ENCODE assay signal across 25 cellular contexts in genomic region chr12:130439250-130439649, GRCh38.
DNase-seq lines count a peak whose midpoint lies in the region; ATAC-seq and TF ChIP-seq lines count a peak whose summit lies in the region.
"Had no signal": no experiment of that assay in that cellular context is flagged by ENCODE, and none has a peak within 500 bp of the region (broad histone marks: within the 10 kb centered on the region; RNA-seq: fewer than 3 reads in every experiment).

No MANE protein-coding gene starts in this region.

- peak; percentile 4 for DNase-seq in CD14-positive monocyte (ENCODE audit: low spot score)
- DNase-seq in endothelial cell (ENCODE audit: low spot score): no peak
- peak; percentile 25 for DNase-seq in sigmoid colon
- no peak for DNase-seq in natural killer cell
- no peak for DNase-seq in left lung
- no peak for DNase-seq in NCI-H1694 (lab: John Stamatoyannopoulos, UW)
- DNase-seq: CD8-positive, alpha-beta memory T cell; DMS 273 treated with DMSO at 0.1 percent for 48 hours; DMS79 treated with DMSO at 0.1 percent for 48 hours; GF-D8; Kasumi-1; NCI-H1092 treated with DMSO at 0.1 percent for 48 hours; NCI-H1436; NCI-H187 treated with DMSO at 0.1 percent for 48 hours; NCI-H2171 treated with DMSO at 0.1 percent for 48 hours; NCI-H524; NCI-H748 treated with DMSO at 0.1 percent for 48 hours; NK-92 treated with Interleukin-12 subunit alpha and Interleukin-12 subunit beta, amount 100 ng/mL, for 24 hours; PC-3; SJCRH30 had no signal

- H3K4me1 Mint-ChIP-seq in CD14-positive monocyte (no peaks in the 10 kb centered on the region), endothelial cell (ENCODE audit: unreplicated experiment) (no peaks in the 10 kb centered on the region), natural killer cell (no peaks in the 10 kb centered on the region)
- H3K4me1 Mint-ChIP-seq: B cell; CD8-positive, alpha-beta memory T cell had no signal

- H3K27me3 Mint-ChIP-seq in CD14-positive monocyte (ENCODE audit: low read depth in 3 of 3): peaks cover 0 to 2% (median 0%) of the 10 kb centered on the region in 3 donors
- H3K27me3 Mint-ChIP-seq in endothelial cell (ENCODE audit: unreplicated experiment): peaks cover 13% of the 10 kb centered on the region
- H3K27me3 Mint-ChIP-seq in natural killer cell (ENCODE audit: low read depth in 2 of 2): peaks cover 0 to 1% of the 10 kb centered on the region in 2 donors
- H3K27me3 Mint-ChIP-seq: B cell; CD8-positive, alpha-beta memory T cell had no signal

- 97% methylated on average over 3 of the region's 3 CpGs for WGBS in sigmoid colon, 2 donors

- H3K36me3 Mint-ChIP-seq in CD14-positive monocyte: no peaks in the 10 kb centered on the region
- H3K36me3 Mint-ChIP-seq in endothelial cell (ENCODE audit: low read depth, unreplicated experiment): peaks cover 13% of the 10 kb centered on the region
- H3K36me3 Mint-ChIP-seq in natural killer cell: no peaks in the 10 kb centered on the region
- H3K36me3 Mint-ChIP-seq: CD8-positive, alpha-beta memory T cell had no signal

- H3K9me3 Mint-ChIP-seq in CD14-positive monocyte (peaks cover 24 to 57% (median 40%) of the 10 kb centered on the region in 7 donors), endothelial cell (ENCODE audit: unreplicated experiment) (peaks cover 13% of the 10 kb centered on the region), natural killer cell (peaks cover 0 to 6% of the 10 kb centered on the region in 2 donors)

- H3K4me3 ChIP-seq in HEK293 (ENCODE audit: low read depth, low read length) (no peak overlapping the region), sigmoid colon (no peak overlapping the region), left lung (no peak overlapping the region)
- H3K4me3 ChIP-seq: SJCRH30 had no signal

- no peak for ATAC-seq in natural killer cell
- ATAC-seq in left lung: no peak
- ATAC-seq: PC-3, SK-N-SH treated with all-trans-retinoic acid at 6 μM for 48 hours had no signal

- H3K27ac Mint-ChIP-seq in CD14-positive monocyte (no peak overlapping the region), endothelial cell (ENCODE audit: unreplicated experiment) (no peak overlapping the region), natural killer cell (no peak overlapping the region)
- H3K27ac Mint-ChIP-seq: B cell; CD8-positive, alpha-beta memory T cell had no signal

- H3K4me3 Mint-ChIP-seq in CD14-positive monocyte (no peak overlapping the region), endothelial cell (ENCODE audit: unreplicated experiment) (peak overlapping the region; percentile 40), natural killer cell (no peak overlapping the region)
- H3K4me3 Mint-ChIP-seq: B cell; CD8-positive, alpha-beta memory T cell had no signal

- intact Hi-C loops in CD14-positive monocyte (cut with micrococcal nuclease) (no loop called here), sigmoid colon (cut with DNase I) (no loop called here), natural killer cell (cut with micrococcal nuclease) (no loop called here), left lung (cut with DNase I) (no loop called here)

- H3K9me3 ChIP-seq in HEK293 (ENCODE audit: control insufficient read depth, insufficient read depth, low read depth, low read length) (no peaks in the 10 kb centered on the region), sigmoid colon (no peaks in the 10 kb centered on the region), left lung (peaks cover 0 to 24% of the 10 kb centered on the region in 2 donors)
- H3K9me3 ChIP-seq: SJCRH30 had no signal

- H3K27ac ChIP-seq in HEK293 (ENCODE audit: extremely low read depth, low read depth, low read length): no peak overlapping the region
- no peak overlapping the region for H3K27ac ChIP-seq in sigmoid colon
- H3K27ac ChIP-seq in left lung: no peak overlapping the region
- H3K27ac ChIP-seq: C4-2B, HL-60, SJCRH30 had no signal

- TF ChIP-seq POLR2A in sigmoid colon (IDR thresholded peaks at IDR 0.05): no peak

- H3K36me3 ChIP-seq in HEK293 (ENCODE audit: control insufficient read depth in 2 of 2, insufficient read depth in 1 of 2, low read length in 2 of 2) (no peaks in the 10 kb centered on the region), sigmoid colon (no peaks in the 10 kb centered on the region), left lung (no peaks in the 10 kb centered on the region)
- H3K36me3 ChIP-seq: SJCRH30 had no signal

- TF ChIP-seq CTCF in CD14-positive monocyte (IDR thresholded peaks at IDR 0.05): no peak
- no peak for TF ChIP-seq CTCF in HEK293 (tag by site-specific recombination; IDR thresholded peaks at IDR 0.05)
- TF ChIP-seq CTCF in endothelial cell (IDR thresholded peaks at IDR 0.05; ENCODE audit: unreplicated experiment): no peak
- no peak for TF ChIP-seq CTCF in sigmoid colon (IDR thresholded peaks at IDR 0.05)
- no peak for TF ChIP-seq CTCF in natural killer cell (IDR thresholded peaks at IDR 0.05)
- no peak for TF ChIP-seq CTCF in left lung (IDR thresholded peaks at IDR 0.05)

- H3K27me3 ChIP-seq in sigmoid colon (no peaks in the 10 kb centered on the region), left lung (no peaks in the 10 kb centered on the region)
- H3K27me3 ChIP-seq: SJCRH30 had no signal

- POLR2A ChIA-PET in HEK293 (lab: Yijun Ruan, JAX): no interaction called here

- TF ChIP-seq EP300 in sigmoid colon (IDR thresholded peaks at IDR 0.05): no peak

- no peaks in the 10 kb centered on the region for H3K4me1 ChIP-seq in HEK293 (ENCODE audit: control insufficient read depth, insufficient read depth, low read length)
- H3K4me1 ChIP-seq in sigmoid colon: no peaks in the 10 kb centered on the region
- H3K4me1 ChIP-seq in left lung: no peaks in the 10 kb centered on the region
- H3K4me1 ChIP-seq: SJCRH30 had no signal

- CTCF ChIA-PET in HEK293 (lab: Yijun Ruan, JAX): no interaction called here

TF ChIP-seq in HEK293, 187 proteins besides CTCF, POLR2A, EP300 and RAD21:
- peak; percentile 85 for TF ChIP-seq EGR2 (tag by site-specific recombination; IDR thresholded peaks at IDR 0.05; ENCODE audit: low read depth)
- TF ChIP-seq ZFHX2 (tag by site-specific recombination; conservative IDR thresholded peaks at IDR 0.05): peak; percentile 77
- TF ChIP-seq ZBTB20 (tag by site-specific recombination; IDR thresholded peaks at IDR 0.05): no peak
- no peak for TF ChIP-seq KLF8 (tag by site-specific recombination; IDR thresholded peaks at IDR 0.05)
- TF ChIP-seq ZNF311 (tag by site-specific recombination; IDR thresholded peaks at IDR 0.05; ENCODE audit: borderline replicate concordance): no peak

Comparison
In these comparisons a context has a peak if more than half of its experiments do, and no peak if none do; other contexts are left out.
1. DNase-seq: peak in CD14-positive monocyte (single experiment) and sigmoid colon (single experiment); none in endothelial cell (single experiment), natural killer cell (single experiment), left lung (0 of 2) and NCI-H1694 (single experiment).